8 cellular contexts compared by ENCODE assay signal in genomic region chr4:155442267-155443105, GRCh38.
DNase-seq lines count a peak whose midpoint lies in the region; ATAC-seq and TF ChIP-seq lines count a peak whose summit lies in the region.

No MANE protein-coding gene starts in this region.

- H3K27me3 Mint-ChIP-seq in T-cell: peaks cover 15 to 19% of the 10 kb centered on the region in 2 donors

- TF ChIP-seq CTCF in right atrium auricular region (IDR thresholded peaks at IDR 0.05) (peak; percentile 94 to 96), vagina (IDR thresholded peaks at IDR 0.05) (peak; percentile 68 to 92 (median 74))

- peaks cover 0 to 6% (median 3%) of the 10 kb centered on the region in 3 donors for H3K4me1 Mint-ChIP-seq in T-cell

- POLR2A ChIA-PET in T-cell (lab: Charles Lee): no interaction called here

- no peaks in the 10 kb centered on the region for H3K36me3 ChIP-seq in right atrium auricular region
- no peaks in the 10 kb centered on the region for H3K36me3 ChIP-seq in vagina

- no peak overlapping the region for H3K27ac Mint-ChIP-seq in T-cell

- DNase-seq in DMS53 treated with DMSO at 0.1 percent for 48 hours (lab: John Stamatoyannopoulos, UW; ENCODE audit: unreplicated experiment) (peak; percentile 13), KBM-7 (peak; percentile 79), T-cell (peak in 30 of 34 experiments; percentile 2 to 53 (median 22)), anterior cingulate cortex (lab: John Stamatoyannopoulos, UW) (peak in 57 of 58 donors; percentile 3 to 93 (median 60)), right atrium auricular region (ENCODE audit: low spot score) (peak; percentile 91), putamen (ENCODE audit: low spot score) (peak; percentile 68), vagina (ENCODE audit: extremely low spot score in 2 of 2) (no peak)

- peaks cover 0 to 10% of the 10 kb centered on the region in 2 donors for H3K4me1 ChIP-seq in right atrium auricular region
- H3K4me1 ChIP-seq in vagina: no peaks in the 10 kb centered on the region

- H3K27me3 ChIP-seq in right atrium auricular region (no peaks in the 10 kb centered on the region), vagina (no peaks in the 10 kb centered on the region)

- H3K9me3 Mint-ChIP-seq in T-cell: no peaks in the 10 kb centered on the region

- TF ChIP-seq POLR2A in vagina (IDR thresholded peaks at IDR 0.05): no peak

- H3K9me3 ChIP-seq in right atrium auricular region: no peaks in the 10 kb centered on the region
- H3K9me3 ChIP-seq in vagina: no peaks in the 10 kb centered on the region

- CTCF ChIA-PET in T-cell (lab: Charles Lee): interaction anchor here (0.6 to 1.0 kb wide), 3 partner anchors 12 to 511 kb away, joined by 3 to 5 read pairs (median 3); partner anchors contain the start of gene CTSO (in 1 of the 2)

- H3K27ac ChIP-seq in right atrium auricular region: peak overlapping the region in 1 of 2 donors; percentile 34
- no peak overlapping the region for H3K27ac ChIP-seq in vagina

- intact Hi-C loops in vagina (cut with DNase I): loop anchor here (10.0 kb wide), 1 partner anchor 352 kb away; no protein-coding TSS in a partner anchor

- ATAC-seq in GM21515 (IDR thresholded peaks at IDR 0.05; ENCODE audit: unreplicated experiment): peak; percentile 82
- ATAC-seq in T-cell (replicated peaks in 1 of 4): peak in 1 of 4 experiments; percentile 54

- H3K4me3 Mint-ChIP-seq in T-cell: no peak overlapping the region

- no peaks in the 10 kb centered on the region for H3K36me3 Mint-ChIP-seq in T-cell

- in situ Hi-C loops in KBM-7 (cut with MboI; ENCODE audit: low pct_unique_long_range_greater_than_20kb, low sequenced_read_pairs): no loop called here

- H3K4me3 ChIP-seq in right atrium auricular region (peak overlapping the region; percentile 23 to 25), vagina (no peak overlapping the region)

Comparison
In these comparisons a context has a peak if more than half of its experiments do, and no peak if none do; other contexts are left out.
1. DNase-seq: peak in DMS53 treated with DMSO at 0.1 percent for 48 hours (single experiment), KBM-7 (single experiment), T-cell (30 of 34), anterior cingulate cortex (57 of 58), right atrium auricular region (single experiment) and putamen (single experiment); none in vagina (0 of 2).
2. H3K4me3 ChIP-seq: peak in right atrium auricular region (2 of 2); none in vagina (0 of 2).